Comparison of ENCODE assay signal across 9 cellular contexts in genomic region chr4:147103403-147103946, GRCh38.
DNase-seq lines count a peak whose midpoint lies in the region; ATAC-seq and TF ChIP-seq lines count a peak whose summit lies in the region.
"Had no signal": no experiment of that assay in that cellular context is flagged by ENCODE, and none has a peak within 500 bp of the region (broad histone marks: within the 10 kb centered on the region; RNA-seq: fewer than 3 reads in every experiment).

No MANE protein-coding gene starts in this region.

- DNase-seq in MG63: peak; percentile 75
- no peak for DNase-seq in esophagus muscularis mucosa (ENCODE audit: extremely low spot score)
- DNase-seq in mucosa of descending colon: peak in 1 of 3 donors; percentile 5
- DNase-seq in aorta: peak; percentile 86 to 88
- no peak for DNase-seq in stimulated activated naive B cell treated with anti-CD40 and anti-IgM and Interleukin-4, amounts not matched to agents 10 μg/mL and 1 μg/mL and 100 μg/mL, for 72 hours
- DNase-seq: NCI-H524; stimulated activated CD4-positive, alpha-beta T cell treated with anti-CD3 and anti-CD28 coated beads, Interleukin-12 subunit alpha, Interleukin-12 subunit beta, amount 100 ng/mL, for 4 hours had no signal

- H3K4me3 Mint-ChIP-seq in stimulated activated naive B cell treated with anti-CD40 and anti-IgM and Interleukin-4, amounts not matched to agents 10 μg/mL and 1 μg/mL and 100 μg/mL, for 72 hours: no peak overlapping the region

- H3K27me3 ChIP-seq in MG63: no peaks in the 10 kb centered on the region
- no peaks in the 10 kb centered on the region for H3K27me3 ChIP-seq in esophagus muscularis mucosa
- no peaks in the 10 kb centered on the region for H3K27me3 ChIP-seq in aorta (ENCODE audit: control insufficient read depth in 1 of 2, insufficient read depth in 2 of 2, low read length in 1 of 2)

- peak overlapping the region in 3 of 4 donors; percentile 30 to 65 (median 46) for H3K27ac ChIP-seq in esophagus muscularis mucosa (replicated peaks in 1 of 4)
- H3K27ac ChIP-seq in aorta (ENCODE audit: low read depth in 1 of 2, low read length in 2 of 2): peak overlapping the region; percentile 64 to 65

- ATAC-seq in mucosa of descending colon (peak; percentile 60), aorta (ENCODE audit: low FRiP score) (peak; percentile 95), HG03439 (IDR thresholded peaks at IDR 0.05; ENCODE audit: unreplicated experiment) (no peak), HG03520 (IDR thresholded peaks at IDR 0.05; ENCODE audit: unreplicated experiment) (no peak)
- no peak for ATAC-seq in stimulated activated naive B cell treated with anti-CD40 and anti-IgM and Interleukin-4, amounts not matched to agents 10 μg/mL and 1 μg/mL and 100 μg/mL, for 72 hours (replicated peaks)

- intact Hi-C loops in esophagus muscularis mucosa (cut with DNase I) (no loop called here), mucosa of descending colon (cut with DNase I, micrococcal nuclease) (no loop called here), aorta (cut with DNase I) (no loop called here)

- H3K4me3 ChIP-seq in MG63 (no peak overlapping the region), esophagus muscularis mucosa (no peak overlapping the region), mucosa of descending colon (no peak overlapping the region), aorta (ENCODE audit: low read length in 2 of 2) (no peak overlapping the region)

- H3K36me3 ChIP-seq in MG63 (no peaks in the 10 kb centered on the region), esophagus muscularis mucosa (no peaks in the 10 kb centered on the region), mucosa of descending colon (ENCODE audit: low read depth) (no peaks in the 10 kb centered on the region), aorta (ENCODE audit: control insufficient read depth in 1 of 2, insufficient read depth in 2 of 2, low read length in 1 of 2) (no peaks in the 10 kb centered on the region)

- TF ChIP-seq EP300 in esophagus muscularis mucosa (IDR thresholded peaks at IDR 0.05): no peak

- TF ChIP-seq POLR2A in esophagus muscularis mucosa (IDR thresholded peaks at IDR 0.05; ENCODE audit: low read depth): no peak

- no peak overlapping the region for H3K27ac Mint-ChIP-seq in stimulated activated naive B cell treated with anti-CD40 and anti-IgM and Interleukin-4, amounts not matched to agents 10 μg/mL and 1 μg/mL and 100 μg/mL, for 72 hours

- no peaks in the 10 kb centered on the region for H3K4me1 Mint-ChIP-seq in stimulated activated naive B cell treated with anti-CD40 and anti-IgM and Interleukin-4, amounts not matched to agents 10 μg/mL and 1 μg/mL and 100 μg/mL, for 72 hours

- peaks cover 14 to 38% of the 10 kb centered on the region in 2 donors for H3K27me3 Mint-ChIP-seq in stimulated activated naive B cell treated with anti-CD40 and anti-IgM and Interleukin-4, amounts not matched to agents 10 μg/mL and 1 μg/mL and 100 μg/mL, for 72 hours

- H3K9me3 Mint-ChIP-seq in stimulated activated naive B cell treated with anti-CD40 and anti-IgM and Interleukin-4, amounts not matched to agents 10 μg/mL and 1 μg/mL and 100 μg/mL, for 72 hours: no peaks in the 10 kb centered on the region

- H3K36me3 Mint-ChIP-seq in stimulated activated naive B cell treated with anti-CD40 and anti-IgM and Interleukin-4, amounts not matched to agents 10 μg/mL and 1 μg/mL and 100 μg/mL, for 72 hours: no peaks in the 10 kb centered on the region

- H3K4me1 ChIP-seq in esophagus muscularis mucosa: peaks cover 4 to 15% (median 10%) of the 10 kb centered on the region in 4 donors
- H3K4me1 ChIP-seq in mucosa of descending colon (ENCODE audit: low read depth): no peaks in the 10 kb centered on the region
- H3K4me1 ChIP-seq in aorta (ENCODE audit: control insufficient read depth in 1 of 2, insufficient read depth in 2 of 2, low read length in 2 of 2): peaks cover 0 to 2% of the 10 kb centered on the region in 2 donors

- H3K9me3 ChIP-seq in MG63 (no peaks in the 10 kb centered on the region), esophagus muscularis mucosa (no peaks in the 10 kb centered on the region), mucosa of descending colon (no peaks in the 10 kb centered on the region), aorta (ENCODE audit: control insufficient read depth, low read length) (no peaks in the 10 kb centered on the region)

- 26% methylated on average over 8 of the region's 8 CpGs for WGBS in esophagus muscularis mucosa
- WGBS in aorta, 2 donors: 1 to 2% methylated on average over 8 of the region's 8 CpGs

- TF ChIP-seq CTCF in esophagus muscularis mucosa (IDR thresholded peaks at IDR 0.05): no peak
- no peak for TF ChIP-seq CTCF in mucosa of descending colon (IDR thresholded peaks at IDR 0.05)

Comparison
In these comparisons a context has a peak if more than half of its experiments do, and no peak if none do; other contexts are left out.
1. DNase-seq: peak in MG63 (single experiment) and aorta (2 of 2); none in esophagus muscularis mucosa (single experiment) and stimulated activated naive B cell treated with anti-CD40 and anti-IgM and Interleukin-4, amounts not matched to agents 10 μg/mL and 1 μg/mL and 100 μg/mL, for 72 hours (single experiment).
2. ATAC-seq: peak in mucosa of descending colon (single experiment) and aorta (single experiment); none in HG03439 (single experiment), HG03520 (single experiment) and stimulated activated naive B cell treated with anti-CD40 and anti-IgM and Interleukin-4, amounts not matched to agents 10 μg/mL and 1 μg/mL and 100 μg/mL, for 72 hours (0 of 2).